Comparison of ENCODE assay signal across 18 cellular contexts in genomic region chr19:681638-682037, GRCh38. TPM values are rescaled to one million over a fixed set of nuclear protein-coding genes. Genes with fewer than 3 reads are reported as not detected.
DNase-seq lines count a peak whose midpoint lies in the region; ATAC-seq, FAIRE-seq and TF ChIP-seq lines count a peak whose summit lies in the region.
"Had no signal": no experiment of that assay in that cellular context is flagged by ENCODE, and none has a peak within 500 bp of the region (broad histone marks: within the 10 kb centered on the region; RNA-seq: fewer than 3 reads in every experiment).

No MANE protein-coding gene starts in this region.

- TF ChIP-seq EP300 in tibial nerve (IDR thresholded peaks at IDR 0.05), result no peak

- TF ChIP-seq CTCF in left ventricle myocardium inferior (IDR thresholded peaks at IDR 0.05; ENCODE audit: borderline replicate concordance) (no peak), right atrium auricular region (IDR thresholded peaks at IDR 0.05) (no peak), RWPE2 (IDR thresholded peaks at IDR 0.05; ENCODE audit: poor library complexity, severe bottlenecking) (no peak), kidney (IDR thresholded peaks at IDR 0.05; ENCODE audit: borderline replicate concordance, extremely low read depth, insufficient read depth) (no peak), tibial nerve (IDR thresholded peaks at IDR 0.05) (no peak), psoas muscle (IDR thresholded peaks at IDR 0.05) (no peak)

- no peak for DNase-seq in left ventricle myocardium inferior
- DNase-seq in right atrium auricular region (ENCODE audit: low spot score), result no peak
- no peak for DNase-seq in RWPE2 (ENCODE audit: low spot score)
- DNase-seq in kidney, result peak; percentile 72
- DNase-seq in tibial nerve (ENCODE audit: low spot score in 2 of 2), result no peak
- DNase-seq in NCI-H524 treated with DMSO at 0.1 percent for 48 hours (lab: John Stamatoyannopoulos, UW), result no peak
- no peak for DNase-seq in H54 (ENCODE audit: insufficient read length, low spot score)
- no peak for DNase-seq in psoas muscle
- DNase-seq: activated CD4-positive, CD25-positive, alpha-beta regulatory T cell treated with anti-CD3 and anti-CD28 coated beads, Interleukin-2, amount 50 U/mL, for 72 hours; DMS79 treated with DMSO at 0.1 percent for 48 hours; NCI-H2029 treated with DMSO at 0.1 percent for 48 hours; OCI-M1; SIG-M5 had no signal

- no peaks in the 10 kb centered on the region for H3K9me3 ChIP-seq in left ventricle myocardium inferior (replicated peaks)
- H3K9me3 ChIP-seq in right atrium auricular region, result no peaks in the 10 kb centered on the region
- H3K9me3 ChIP-seq in RWPE2 (ENCODE audit: severe bottlenecking), result no peaks in the 10 kb centered on the region
- H3K9me3 ChIP-seq in kidney (ENCODE audit: control insufficient read depth in 1 of 2, low read length in 2 of 2), result no peaks in the 10 kb centered on the region
- H3K9me3 ChIP-seq in tibial nerve, result no peaks in the 10 kb centered on the region
- no peaks in the 10 kb centered on the region for H3K9me3 ChIP-seq in psoas muscle
- H3K9me3 ChIP-seq: heart left ventricle had no signal

- peaks cover 10% of the 10 kb centered on the region for H3K27me3 ChIP-seq in left ventricle myocardium inferior (ENCODE audit: low read depth)
- no peaks in the 10 kb centered on the region for H3K27me3 ChIP-seq in right atrium auricular region
- no peaks in the 10 kb centered on the region for H3K27me3 ChIP-seq in RWPE2 (ENCODE audit: insufficient read depth, poor library complexity, severe bottlenecking)
- H3K27me3 ChIP-seq in tibial nerve, result no peaks in the 10 kb centered on the region
- peaks cover 0 to 8% (median 6%) of the 10 kb centered on the region in 3 donors for H3K27me3 ChIP-seq in psoas muscle (ENCODE audit: insufficient read depth in 3 of 3, low read length in 2 of 3)

- ATAC-seq in RWPE2 (ENCODE audit: low read depth) (no peak), psoas muscle (no peak)

- 90 to 96% methylated on average over 12 to 14 of the region's 14 CpGs for WGBS in tibial nerve, 2 donors
- WGBS in psoas muscle, 3 donors, result 82 to 89% (median 83%) methylated on average over 14 of the region's 14 CpGs

- H3K36me3 ChIP-seq in left ventricle myocardium inferior (no peaks in the 10 kb centered on the region), right atrium auricular region (peaks cover 14% of the 10 kb centered on the region), RWPE2 (ENCODE audit: low read depth) (peaks cover 25% of the 10 kb centered on the region), kidney (ENCODE audit: control insufficient read depth in 1 of 2, insufficient read depth in 2 of 2, low read length in 2 of 2) (no peaks in the 10 kb centered on the region), tibial nerve (peaks cover 0 to 20% (median 0%) of the 10 kb centered on the region in 3 donors), psoas muscle (ENCODE audit: insufficient read depth in 1 of 2, low read depth in 1 of 2) (no peaks in the 10 kb centered on the region)

- H3K4me3 ChIP-seq in left ventricle myocardium inferior (no peak overlapping the region), right atrium auricular region (no peak overlapping the region), RWPE2 (ENCODE audit: severe bottlenecking) (no peak overlapping the region), kidney (ENCODE audit: low read length in 2 of 2) (no peak overlapping the region), tibial nerve (no peak overlapping the region), psoas muscle (no peak overlapping the region)

- no peak overlapping the region for H3K9ac ChIP-seq in kidney (ENCODE audit: low read length in 2 of 2)

- no peak for FAIRE-seq in kidney (lab: Jason Lieb, UNC)
- FAIRE-seq in H54 (lab: Jason Lieb, UNC), result no peak

- no peak for TF ChIP-seq POLR2A in tibial nerve (IDR thresholded peaks at IDR 0.05)
- no peak for TF ChIP-seq POLR2A in H54 (IDR thresholded peaks at IDR 0.05; ENCODE audit: low read depth, low read length)

- H3K4me1 ChIP-seq in left ventricle myocardium inferior (peaks cover 42% of the 10 kb centered on the region), right atrium auricular region (peaks cover 0 to 26% of the 10 kb centered on the region in 2 donors), RWPE2 (ENCODE audit: insufficient read depth, poor library complexity, severe bottlenecking) (peaks cover 5% of the 10 kb centered on the region), kidney (ENCODE audit: control insufficient read depth in 1 of 2, insufficient read depth in 1 of 2, low read depth in 1 of 2, low read length in 2 of 2) (peaks cover 0 to 11% of the 10 kb centered on the region in 2 donors), tibial nerve (peaks cover 0 to 47% (median 21%) of the 10 kb centered on the region in 4 donors), psoas muscle (peaks cover 17% of the 10 kb centered on the region)

- intact Hi-C loops in left ventricle myocardium inferior (cut with micrococcal nuclease), result no loop called here
- intact Hi-C loops in kidney (cut with DNase I), result no loop called here
- intact Hi-C loops in psoas muscle (cut with DNase I), result no loop called here

- peak overlapping the region; percentile 99 for H3K27ac ChIP-seq in left ventricle myocardium inferior (replicated peaks)
- H3K27ac ChIP-seq in right atrium auricular region, result peak overlapping the region in 1 of 2 donors; percentile 91
- H3K27ac ChIP-seq in RWPE2 (ENCODE audit: poor library complexity, severe bottlenecking), result peak overlapping the region; percentile 96
- H3K27ac ChIP-seq in kidney (ENCODE audit: low read depth in 2 of 2, low read length in 2 of 2), result no peak overlapping the region
- peak overlapping the region; percentile 94 to 99 (median 98) for H3K27ac ChIP-seq in tibial nerve
- H3K27ac ChIP-seq in psoas muscle, result no peak overlapping the region

RNA-seq across cellular contexts. Expression of gene FSTL3, which starts 5.4 kb away (rescaled TPM):
- 56.1 TPM for total RNA-seq in left ventricle myocardium inferior
- 100 to 1,000 TPM in 1 of 2 donors, 10 to 100 TPM in 1; 64.4 to 437 TPM for total RNA-seq in right atrium auricular region
- total RNA-seq in kidney, result 63.0 TPM
- 23.9 TPM for polyA plus RNA-seq in kidney (ENCODE audit: insufficient read depth, low read depth, low replicate concordance)
- total RNA-seq in tibial nerve, result 100 to 1,000 TPM; 582 to 977 (median 642) TPM
- 10 to 100 TPM in 2 of 4 donors, 1 to 10 TPM in 2; 5.4 to 11.5 (median 8.5) TPM for total RNA-seq in psoas muscle
- 10 to 100 TPM in 1 of 3 donors, 1 to 10 TPM in 2; 4.3 to 30.3 (median 6.1) TPM for polyA plus RNA-seq in psoas muscle

RNA-seq across cellular contexts. Expression of gene PRSS57, which starts 13.6 kb away (rescaled TPM):
- total RNA-seq in left ventricle myocardium inferior (not detected), right atrium auricular region (not detected), kidney (not detected), tibial nerve (not detected), psoas muscle (under 1 TPM in 1 of 4 donors, not detected in 3; 0.25 TPM)
- polyA plus RNA-seq in kidney (ENCODE audit: insufficient read depth, low read depth, low replicate concordance) (not detected), psoas muscle (under 1 TPM in 1 of 3 donors, not detected in 2; 0.05 TPM)
- total RNA-seq: activated T-helper 1 cell treated with anti-CD3 and anti-CD28 coated beads, Interleukin-12 subunit alpha, Interleukin-12 subunit beta, Interleukin-2, Interleukin-4 antibody, amounts not matched to agents 30 ng/mL and 10 ng/mL and 1 ng/mL, durations not matched to agents 14 hours and 24 hours and 36 hours; H4; heart left ventricle; lung microvascular endothelial cell had no signal
- polyA plus RNA-seq: heart left ventricle; naive thymus-derived CD4-positive, alpha-beta T cell had no signal

RNA-seq across cellular contexts. Expression of gene RNF126, which starts 18.6 kb away (rescaled TPM):
- total RNA-seq in left ventricle myocardium inferior (25.5 TPM), right atrium auricular region (10 to 100 TPM; 53.3 to 68.5 TPM), kidney (38.0 TPM), tibial nerve (10 to 100 TPM; 38.0 to 90.9 (median 55.3) TPM), psoas muscle (10 to 100 TPM; 25.2 to 62.9 (median 50.4) TPM)
- polyA plus RNA-seq in kidney (ENCODE audit: insufficient read depth, low read depth, low replicate concordance) (33.3 TPM), psoas muscle (10 to 100 TPM; 48.8 to 72.1 (median 63.3) TPM)

RNA-seq across cellular contexts. Expression of gene PALM, which starts 27.1 kb away (rescaled TPM):
- 26.8 TPM for total RNA-seq in left ventricle myocardium inferior
- 10 to 100 TPM; 28.7 to 64.9 TPM for total RNA-seq in right atrium auricular region
- 49.4 TPM for total RNA-seq in kidney
- polyA plus RNA-seq in kidney (ENCODE audit: insufficient read depth, low read depth, low replicate concordance), result 92.3 TPM
- 100 to 1,000 TPM in 1 of 4 donors, 10 to 100 TPM in 3; 65.7 to 101 (median 98.0) TPM for total RNA-seq in tibial nerve
- 10 to 100 TPM in 2 of 4 donors, 1 to 10 TPM in 2; 9.3 to 17.9 (median 10.9) TPM for total RNA-seq in psoas muscle
- polyA plus RNA-seq in psoas muscle, result 1 to 10 TPM; 4.9 to 9.6 (median 6.8) TPM
- polyA plus RNA-seq: naive thymus-derived CD4-positive, alpha-beta T cell had no signal

RNA-seq across cellular contexts. Expression of gene FGF22, which starts 42.0 kb away (rescaled TPM):
- total RNA-seq in left ventricle myocardium inferior, result not detected
- total RNA-seq in right atrium auricular region, result under 1 TPM; 0.35 to 0.37 TPM
- 0.19 TPM for total RNA-seq in kidney
- polyA plus RNA-seq in kidney (ENCODE audit: insufficient read depth, low read depth, low replicate concordance), result 0.71 TPM
- total RNA-seq in tibial nerve, result 1 to 10 TPM in 3 of 4 donors, under 1 TPM in 1; 0.30 to 9.0 (median 3.4) TPM
- under 1 TPM in 2 of 4 donors, not detected in 2; 0.15 to 0.26 TPM for total RNA-seq in psoas muscle
- under 1 TPM; 0.14 to 0.42 (median 0.16) TPM for polyA plus RNA-seq in psoas muscle
- total RNA-seq: activated T-helper 1 cell treated with anti-CD3 and anti-CD28 coated beads, Interleukin-12 subunit alpha, Interleukin-12 subunit beta, Interleukin-2, Interleukin-4 antibody, amounts not matched to agents 30 ng/mL and 10 ng/mL and 1 ng/mL, durations not matched to agents 14 hours and 24 hours and 36 hours; H4; lung microvascular endothelial cell had no signal
- polyA plus RNA-seq: naive thymus-derived CD4-positive, alpha-beta T cell had no signal

Comparison
In these comparisons a context has a peak if more than half of its experiments do, and no peak if none do; other contexts are left out.
1. H3K27ac ChIP-seq: peak in left ventricle myocardium inferior (single experiment), RWPE2 (single experiment) and tibial nerve (4 of 4); none in kidney (0 of 2) and psoas muscle (single experiment).